ENCODE assay signal across 27 cellular contexts in the genomic region with DNA sequence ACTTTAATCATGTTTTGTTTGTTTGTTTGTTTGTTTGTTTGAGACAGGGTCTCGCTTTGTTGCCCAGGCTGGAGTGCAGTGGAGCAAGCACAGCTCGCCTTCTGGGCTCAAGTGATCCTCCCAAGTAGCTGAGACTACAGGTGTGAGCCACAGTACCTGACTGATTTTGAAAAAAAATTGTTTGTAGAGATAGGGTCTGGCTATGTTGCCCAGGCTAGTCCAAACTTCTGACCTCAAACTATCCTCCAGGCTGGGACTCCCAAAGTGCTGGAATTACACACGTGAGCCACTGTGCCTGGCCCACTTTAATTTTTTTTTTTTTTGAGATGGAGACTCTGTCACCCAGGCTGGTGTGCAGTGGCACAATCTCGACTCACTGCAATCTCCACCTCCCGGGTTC.
A peak's percentile ranks its signal among the peaks of the same experiment; 100 is the strongest.
DNase-seq lines count a peak whose midpoint lies in the region; ATAC-seq and TF ChIP-seq lines count a peak whose summit lies in the region.
"Had no signal": no experiment of that assay in that cellular context is flagged by ENCODE, and none has a peak within 500 bp of the region (broad histone marks: within the 10 kb centered on the region; RNA-seq: fewer than 3 reads in every experiment).

No MANE protein-coding gene starts in this region.

- no peak overlapping the region for H3K4me3 Mint-ChIP-seq in T-helper 1 cell treated with Interleukin-12 subunit alpha and Interleukin-12 subunit beta and Interleukin-4 antibody, amounts not matched to agents 30 μg/mL and 1 μg/mL, for 36 hours
- no peak overlapping the region for H3K4me3 Mint-ChIP-seq in CD8-positive, alpha-beta T cell
- peak overlapping the region; percentile 37 for H3K4me3 Mint-ChIP-seq in activated T-helper 1 cell treated with anti-CD3 and anti-CD28 coated beads, Interleukin-12 subunit alpha, Interleukin-12 subunit beta, Interleukin-2, Interleukin-4 antibody, amounts not matched to agents 30 ng/mL and 10 ng/mL and 1 ng/mL, durations not matched to agents 14 hours and 24 hours and 36 hours
- H3K4me3 Mint-ChIP-seq in naive thymus-derived CD4-positive, alpha-beta T cell, result peak overlapping the region in 8 of 10 donors; percentile 71 to 88 (median 76)
- H3K4me3 Mint-ChIP-seq: activated T-cell treated with anti-CD3 and anti-CD28 coated beads, Interleukin-2, amount 50 U/mL, for 4 hours; neural crest cell had no signal

- DNase-seq in T-helper 1 cell (no peak), transverse colon (no peak), Kasumi-1 (lab: John Stamatoyannopoulos, UW) (no peak), NCI-H2171 (lab: John Stamatoyannopoulos, UW) (no peak)
- no peak for DNase-seq in CD8-positive, alpha-beta T cell
- DNase-seq in activated T-helper 1 cell treated with anti-CD3 and anti-CD28 coated beads, Interleukin-12 subunit alpha, Interleukin-12 subunit beta, Interleukin-2, Interleukin-4 antibody, amounts not matched to agents 30 ng/mL and 10 ng/mL and 1 ng/mL, durations not matched to agents 14 hours and 24 hours and 36 hours (ENCODE audit: low spot score), result no peak
- no peak for DNase-seq in naive thymus-derived CD4-positive, alpha-beta T cell
- DNase-seq: activated naive CD4-positive, alpha-beta T cell; activated T-cell treated with anti-CD3 and anti-CD28 coated beads, Interleukin-2, amount 50 U/mL, for 4 hours; colonic mucosa; effector CD8-positive, alpha-beta T cell; foreskin fibroblast; heart left ventricle; kidney; NCI-H1048; NCI-H187 treated with DMSO at 0.1 percent for 48 hours; NCI-H526 treated with DMSO at 0.1 percent for 48 hours; stimulated activated CD4-positive, alpha-beta T cell treated with anti-CD3 and anti-CD28 coated beads, Interleukin-2, amount 100 ng/mL, for 24 hours had no signal

- H3K4me3 ChIP-seq in CD8-positive, alpha-beta T cell (ENCODE audit: low read depth, low read length), result no peak overlapping the region
- no peak overlapping the region for H3K4me3 ChIP-seq in naive thymus-derived CD4-positive, alpha-beta T cell (ENCODE audit: low read length)
- H3K4me3 ChIP-seq in transverse colon, result no peak overlapping the region
- H3K4me3 ChIP-seq: ascending aorta, cardiac muscle cell, colonic mucosa, GM23248, heart left ventricle, lung had no signal

- no peaks in the 10 kb centered on the region for H3K36me3 ChIP-seq in CD8-positive, alpha-beta T cell (ENCODE audit: insufficient read depth, low read length)
- H3K36me3 ChIP-seq in naive thymus-derived CD4-positive, alpha-beta T cell (ENCODE audit: control insufficient read depth in 2 of 3, insufficient read depth in 3 of 3, low read length in 3 of 3), result no peaks in the 10 kb centered on the region
- H3K36me3 ChIP-seq in transverse colon, result no peaks in the 10 kb centered on the region
- H3K36me3 ChIP-seq: ascending aorta, cardiac muscle cell, colonic mucosa, heart left ventricle had no signal

- no peaks in the 10 kb centered on the region for H3K9me3 Mint-ChIP-seq in T-helper 1 cell treated with Interleukin-12 subunit alpha and Interleukin-12 subunit beta and Interleukin-4 antibody, amounts not matched to agents 30 μg/mL and 1 μg/mL, for 36 hours
- no peaks in the 10 kb centered on the region for H3K9me3 Mint-ChIP-seq in CD8-positive, alpha-beta T cell
- H3K9me3 Mint-ChIP-seq in activated T-helper 1 cell treated with anti-CD3 and anti-CD28 coated beads, Interleukin-12 subunit alpha, Interleukin-12 subunit beta, Interleukin-2, Interleukin-4 antibody, amounts not matched to agents 30 ng/mL and 10 ng/mL and 1 ng/mL, durations not matched to agents 14 hours and 24 hours and 36 hours, result no peaks in the 10 kb centered on the region
- H3K9me3 Mint-ChIP-seq in naive thymus-derived CD4-positive, alpha-beta T cell, result peaks cover 0 to 5% (median 0%) of the 10 kb centered on the region in 11 donors
- H3K9me3 Mint-ChIP-seq: activated T-cell treated with anti-CD3 and anti-CD28 coated beads, Interleukin-2, amount 50 U/mL, for 4 hours; neural crest cell had no signal

- no peak for TF ChIP-seq EP300 in transverse colon (IDR thresholded peaks at IDR 0.05; ENCODE audit: low read depth)

- no peak for TF ChIP-seq CTCF in CD8-positive, alpha-beta T cell (IDR thresholded peaks at IDR 0.05)
- no peak for TF ChIP-seq CTCF in transverse colon (IDR thresholded peaks at IDR 0.05)

- no peaks in the 10 kb centered on the region for H3K9me3 ChIP-seq in CD8-positive, alpha-beta T cell (ENCODE audit: low read length)
- no peaks in the 10 kb centered on the region for H3K9me3 ChIP-seq in naive thymus-derived CD4-positive, alpha-beta T cell (ENCODE audit: control insufficient read depth in 2 of 3, low read length in 3 of 3)
- no peaks in the 10 kb centered on the region for H3K9me3 ChIP-seq in transverse colon
- H3K9me3 ChIP-seq: ascending aorta, colonic mucosa, heart left ventricle had no signal

- peaks cover 32% of the 10 kb centered on the region for H3K4me1 Mint-ChIP-seq in T-helper 1 cell treated with Interleukin-12 subunit alpha and Interleukin-12 subunit beta and Interleukin-4 antibody, amounts not matched to agents 30 μg/mL and 1 μg/mL, for 36 hours (ENCODE audit: low read depth)
- peaks cover 50% of the 10 kb centered on the region for H3K4me1 Mint-ChIP-seq in CD8-positive, alpha-beta T cell (ENCODE audit: low read depth)
- H3K4me1 Mint-ChIP-seq in activated T-helper 1 cell treated with anti-CD3 and anti-CD28 coated beads, Interleukin-12 subunit alpha, Interleukin-12 subunit beta, Interleukin-2, Interleukin-4 antibody, amounts not matched to agents 30 ng/mL and 10 ng/mL and 1 ng/mL, durations not matched to agents 14 hours and 24 hours and 36 hours (ENCODE audit: low read depth), result peaks cover 42% of the 10 kb centered on the region
- H3K4me1 Mint-ChIP-seq in naive thymus-derived CD4-positive, alpha-beta T cell, result peaks cover 40 to 94% (median 76%) of the 10 kb centered on the region in 7 donors

- H3K27ac Mint-ChIP-seq in T-helper 1 cell treated with Interleukin-12 subunit alpha and Interleukin-12 subunit beta and Interleukin-4 antibody, amounts not matched to agents 30 μg/mL and 1 μg/mL, for 36 hours, result peak overlapping the region; percentile 57
- H3K27ac Mint-ChIP-seq in CD8-positive, alpha-beta T cell, result peak overlapping the region; percentile 92
- H3K27ac Mint-ChIP-seq in activated T-helper 1 cell treated with anti-CD3 and anti-CD28 coated beads, Interleukin-12 subunit alpha, Interleukin-12 subunit beta, Interleukin-2, Interleukin-4 antibody, amounts not matched to agents 30 ng/mL and 10 ng/mL and 1 ng/mL, durations not matched to agents 14 hours and 24 hours and 36 hours, result no peak overlapping the region
- peak overlapping the region; percentile 83 to 100 (median 97) for H3K27ac Mint-ChIP-seq in naive thymus-derived CD4-positive, alpha-beta T cell

- H3K4me1 ChIP-seq in CD8-positive, alpha-beta T cell (ENCODE audit: insufficient read depth, low read length), result peaks cover 46% of the 10 kb centered on the region
- peaks cover 11 to 65% of the 10 kb centered on the region in 2 donors for H3K4me1 ChIP-seq in naive thymus-derived CD4-positive, alpha-beta T cell (ENCODE audit: control insufficient read depth in 2 of 2, insufficient read depth in 2 of 2, low read length in 2 of 2)
- no peaks in the 10 kb centered on the region for H3K4me1 ChIP-seq in transverse colon
- H3K4me1 ChIP-seq: ascending aorta, colonic mucosa, parathyroid adenoma had no signal

- H3K36me3 Mint-ChIP-seq in T-helper 1 cell treated with Interleukin-12 subunit alpha and Interleukin-12 subunit beta and Interleukin-4 antibody, amounts not matched to agents 30 μg/mL and 1 μg/mL, for 36 hours (ENCODE audit: low read depth), result peaks cover 3% of the 10 kb centered on the region
- H3K36me3 Mint-ChIP-seq in CD8-positive, alpha-beta T cell, result no peaks in the 10 kb centered on the region
- peaks cover 2% of the 10 kb centered on the region for H3K36me3 Mint-ChIP-seq in activated T-helper 1 cell treated with anti-CD3 and anti-CD28 coated beads, Interleukin-12 subunit alpha, Interleukin-12 subunit beta, Interleukin-2, Interleukin-4 antibody, amounts not matched to agents 30 ng/mL and 10 ng/mL and 1 ng/mL, durations not matched to agents 14 hours and 24 hours and 36 hours (ENCODE audit: low read depth)
- H3K36me3 Mint-ChIP-seq in naive thymus-derived CD4-positive, alpha-beta T cell, result peaks cover 0 to 5% (median 2%) of the 10 kb centered on the region in 5 donors
- H3K36me3 Mint-ChIP-seq: CD14-positive monocyte had no signal

- no peaks in the 10 kb centered on the region for H3K27me3 ChIP-seq in CD8-positive, alpha-beta T cell (ENCODE audit: insufficient read depth, low read length)
- H3K27me3 ChIP-seq in naive thymus-derived CD4-positive, alpha-beta T cell (ENCODE audit: control insufficient read depth in 2 of 2, insufficient read depth in 2 of 2, low read length in 2 of 2), result no peaks in the 10 kb centered on the region
- H3K27me3 ChIP-seq in transverse colon, result no peaks in the 10 kb centered on the region
- H3K27me3 ChIP-seq: ascending aorta, cardiac muscle cell, colonic mucosa had no signal

- POLR2A ChIA-PET in CD8-positive, alpha-beta T cell (lab: Charles Lee), result no interaction called here
- POLR2A ChIA-PET in naive thymus-derived CD4-positive, alpha-beta T cell (lab: Charles Lee), result interaction anchor here (0.6 to 5.5 kb wide), 6 partner anchors 10 to 167 kb away, joined by 3 to 62 read pairs (median 6); a partner anchor contains a TSS

- TF ChIP-seq POLR2A in transverse colon (IDR thresholded peaks at IDR 0.05), result no peak

- no peak for ATAC-seq in CD8-positive, alpha-beta T cell
- ATAC-seq in naive thymus-derived CD4-positive, alpha-beta T cell, result no peak

- 90% methylated on average over 3 to 5 of the region's 5 CpGs for WGBS in transverse colon (ENCODE audit: low coverage in 1 of 2), 2 donors

- intact Hi-C loops in CD8-positive, alpha-beta T cell (cut with DNase I, micrococcal nuclease), result no loop called here
- intact Hi-C loops in activated T-helper 1 cell treated with anti-CD3 and anti-CD28 coated beads, Interleukin-12 subunit alpha, Interleukin-12 subunit beta, Interleukin-2, Interleukin-4 antibody, amounts not matched to agents 30 ng/mL and 10 ng/mL and 1 ng/mL, durations not matched to agents 14 hours and 24 hours and 36 hours (cut with micrococcal nuclease), result no loop called here
- intact Hi-C loops in naive thymus-derived CD4-positive, alpha-beta T cell (cut with micrococcal nuclease), result loop anchor here in 1 of 2 donors (5.0 to 10.0 kb wide), 3 partner anchors 293 to 567 kb away; a partner anchor contains a TSS
- intact Hi-C loops in transverse colon (cut with DNase I; ENCODE audit: low total_unique reads), result no loop called here

- H3K27ac ChIP-seq in CD8-positive, alpha-beta T cell (ENCODE audit: low read depth, low read length), result no peak overlapping the region
- peak overlapping the region; percentile 75 for H3K27ac ChIP-seq in naive thymus-derived CD4-positive, alpha-beta T cell (ENCODE audit: low read depth, low read length)
- no peak overlapping the region for H3K27ac ChIP-seq in transverse colon
- H3K27ac ChIP-seq: 22Rv1, ascending aorta, cardiac muscle cell, colonic mucosa, GM23248, parathyroid adenoma had no signal

- CTCF ChIA-PET in CD8-positive, alpha-beta T cell (lab: Charles Lee), result interaction anchor here (0.7 kb wide), 1 partner anchor 214 kb away, joined by 3 read pairs; no protein-coding TSS in a partner anchor
- CTCF ChIA-PET in naive thymus-derived CD4-positive, alpha-beta T cell (lab: Charles Lee), result no interaction called here

- in situ Hi-C loops in transverse colon (cut with MboI; ENCODE audit: low pct_ligation_motif_present in 1 of 4, low pct_unique_long_range_greater_than_20kb in 1 of 4, low sequenced_read_pairs in 3 of 4), result no loop called here

- H3K27me3 Mint-ChIP-seq in T-helper 1 cell treated with Interleukin-12 subunit alpha and Interleukin-12 subunit beta and Interleukin-4 antibody, amounts not matched to agents 30 μg/mL and 1 μg/mL, for 36 hours (ENCODE audit: low read depth), result no peaks in the 10 kb centered on the region
- H3K27me3 Mint-ChIP-seq in CD8-positive, alpha-beta T cell (ENCODE audit: low read depth), result no peaks in the 10 kb centered on the region
- no peaks in the 10 kb centered on the region for H3K27me3 Mint-ChIP-seq in activated T-helper 1 cell treated with anti-CD3 and anti-CD28 coated beads, Interleukin-12 subunit alpha, Interleukin-12 subunit beta, Interleukin-2, Interleukin-4 antibody, amounts not matched to agents 30 ng/mL and 10 ng/mL and 1 ng/mL, durations not matched to agents 14 hours and 24 hours and 36 hours (ENCODE audit: insufficient read depth)
- no peaks in the 10 kb centered on the region for H3K27me3 Mint-ChIP-seq in naive thymus-derived CD4-positive, alpha-beta T cell

Comparison
In these comparisons a context has a peak if more than half of its experiments do, and no peak if none do; other contexts are left out.
1. H3K4me3 Mint-ChIP-seq: peak in activated T-helper 1 cell treated with anti-CD3 and anti-CD28 coated beads, Interleukin-12 subunit alpha, Interleukin-12 subunit beta, Interleukin-2, Interleukin-4 antibody, amounts not matched to agents 30 ng/mL and 10 ng/mL and 1 ng/mL, durations not matched to agents 14 hours and 24 hours and 36 hours (single experiment) and naive thymus-derived CD4-positive, alpha-beta T cell (8 of 10); none in T-helper 1 cell treated with Interleukin-12 subunit alpha and Interleukin-12 subunit beta and Interleukin-4 antibody, amounts not matched to agents 30 μg/mL and 1 μg/mL, for 36 hours (single experiment) and CD8-positive, alpha-beta T cell (single experiment).